Comparison of ENCODE assay signal across 26 cellular contexts in genomic region chr12:60021235-60021634, GRCh38.
A peak's percentile ranks its signal among the peaks of the same experiment; 100 is the strongest.
DNase-seq lines count a peak whose midpoint lies in the region; ATAC-seq, FAIRE-seq and TF ChIP-seq lines count a peak whose summit lies in the region.
"Had no signal": no experiment of that assay in that cellular context is flagged by ENCODE, and none has a peak within 500 bp of the region (broad histone marks: within the 10 kb centered on the region; RNA-seq: fewer than 3 reads in every experiment).

No MANE protein-coding gene starts in this region.

- no peak overlapping the region for H3K27ac ChIP-seq in H9 (ENCODE audit: insufficient read length, low read depth, low read length)
- H3K27ac ChIP-seq in kidney (ENCODE audit: low read depth in 2 of 2, low read length in 2 of 2) = no peak overlapping the region
- H3K27ac ChIP-seq in SK-N-SH (ENCODE audit: low read depth in 2 of 2, low read length in 1 of 2) = no peak overlapping the region
- H3K27ac ChIP-seq: A549; BLaER1 treated with 17β-estradiol and CSF1 and Interleukin-3, amounts not matched to agents 10 nM and 100 nM had no signal

- H3K56ac ChIP-seq in H9 (ENCODE audit: insufficient read length, low read depth, low read length) = no peak overlapping the region

- no peaks in the 10 kb centered on the region for H3K9me3 ChIP-seq in H9 (ENCODE audit: control insufficient read depth, low read depth, low read length)
- no peaks in the 10 kb centered on the region for H3K9me3 ChIP-seq in kidney (ENCODE audit: control insufficient read depth in 1 of 2, low read length in 2 of 2)
- H3K9me3 ChIP-seq in SK-N-SH = no peaks in the 10 kb centered on the region
- H3K9me3 ChIP-seq: A549; BE2C; BLaER1 treated with 17β-estradiol and CSF1 and Interleukin-3, amounts not matched to agents 10 nM and 100 nM had no signal

- no peaks in the 10 kb centered on the region for H3K4me1 Mint-ChIP-seq in H9
- peaks cover 4% of the 10 kb centered on the region; the same call in 1 of the 2 replicates for H3K4me1 Mint-ChIP-seq in WTC11
- H3K4me1 Mint-ChIP-seq in activated T-helper 1 cell treated with anti-CD3 and anti-CD28 coated beads, Interleukin-12 subunit alpha, Interleukin-12 subunit beta, Interleukin-2, Interleukin-4 antibody, amounts not matched to agents 30 ng/mL and 10 ng/mL and 1 ng/mL, durations not matched to agents 14 hours and 24 hours and 36 hours (ENCODE audit: low read depth) = no peaks in the 10 kb centered on the region
- H3K4me1 Mint-ChIP-seq: CD14-positive monocyte; CD8-positive, alpha-beta memory T cell had no signal

- H2AFZ ChIP-seq in H9 (ENCODE audit: low read length) (no peak overlapping the region), SK-N-SH (ENCODE audit: low read depth) (no peak overlapping the region)

- H3K9me3 Mint-ChIP-seq in H9 (peaks cover 0 to 3% of the 10 kb centered on the region in 2 experiments; a peak in 2 of 5 replicates), WTC11 (no peaks in the 10 kb centered on the region)
- H3K9me3 Mint-ChIP-seq in activated T-helper 1 cell treated with anti-CD3 and anti-CD28 coated beads, Interleukin-12 subunit alpha, Interleukin-12 subunit beta, Interleukin-2, Interleukin-4 antibody, amounts not matched to agents 30 ng/mL and 10 ng/mL and 1 ng/mL, durations not matched to agents 14 hours and 24 hours and 36 hours = no peaks in the 10 kb centered on the region

- H3K27me3 ChIP-seq in H9 (ENCODE audit: insufficient read depth, low read length) = no peaks in the 10 kb centered on the region
- H3K27me3 ChIP-seq in SK-N-SH (ENCODE audit: insufficient read depth) = no peaks in the 10 kb centered on the region
- H3K27me3 ChIP-seq: BE2C; BLaER1 treated with 17β-estradiol and CSF1 and Interleukin-3, amounts not matched to agents 10 nM and 100 nM had no signal

- H3K18ac ChIP-seq in H9 (ENCODE audit: insufficient read length, low read depth, low read length) = no peak overlapping the region

- H3K23me2 ChIP-seq in H9 (ENCODE audit: insufficient read length, low read depth, low read length, poor library complexity, severe bottlenecking) = no peaks in the 10 kb centered on the region

- H3K23ac ChIP-seq in H9 (ENCODE audit: insufficient read length, low read depth, low read length) = no peak overlapping the region

- no peak overlapping the region for H4K5ac ChIP-seq in H9 (ENCODE audit: insufficient read length, low read depth, low read length)

- H2BK120ac ChIP-seq in H9 (ENCODE audit: low read depth, low read length, poor library complexity, severe bottlenecking) = no peak overlapping the region

- intact Hi-C loops in kidney (cut with DNase I) = no loop called here
- intact Hi-C loops in activated T-helper 1 cell treated with anti-CD3 and anti-CD28 coated beads, Interleukin-12 subunit alpha, Interleukin-12 subunit beta, Interleukin-2, Interleukin-4 antibody, amounts not matched to agents 30 ng/mL and 10 ng/mL and 1 ng/mL, durations not matched to agents 14 hours and 24 hours and 36 hours (cut with micrococcal nuclease) = no loop called here

- no peak overlapping the region for H2AK5ac ChIP-seq in H9 (ENCODE audit: insufficient read length, low read length)

- no CpG with 5 or more reads among the region's 3 CpGs for WGBS in H9 (ENCODE audit: extremely low coverage, insufficient read length, low lambda C conversion rate)
- 17% methylated on average over 3 of the region's 3 CpGs for WGBS in SK-N-SH (ENCODE audit: low lambda C conversion rate)

- peak; percentile 29 for DNase-seq in H9
- DNase-seq in WTC11 (ENCODE audit: low spot score) = no peak
- DNase-seq in kidney = peak; percentile 37
- no peak for DNase-seq in SK-N-SH
- DNase-seq in HUDEP-2 (lab: John Stamatoyannopoulos, UW; ENCODE audit: unreplicated experiment in 76 of 76) = no peak
- no peak for DNase-seq in LoVo (ENCODE audit: low spot score)
- DNase-seq in activated T-helper 1 cell treated with anti-CD3 and anti-CD28 coated beads, Interleukin-12 subunit alpha, Interleukin-12 subunit beta, Interleukin-2, Interleukin-4 antibody, amounts not matched to agents 30 ng/mL and 10 ng/mL and 1 ng/mL, durations not matched to agents 14 hours and 24 hours and 36 hours (ENCODE audit: low spot score) = no peak
- DNase-seq: 8988T; ACHN; AML-193; BE2C; Calu3; CD4-positive, alpha-beta T cell; CD8-positive, alpha-beta memory T cell; COR-L47; DMS53; DMS79 treated with DMSO at 0.1 percent for 48 hours; GF-D8; GOT3; HCEC 1CT had no signal

- no peak for FAIRE-seq in kidney (lab: Jason Lieb, UNC)
- FAIRE-seq: A549, GM12891, GM18507, H54 had no signal

- no peaks in the 10 kb centered on the region for H3F3A ChIP-seq in SK-N-SH (replicated peaks; ENCODE audit: insufficient read depth)

- H3K9me2 ChIP-seq in SK-N-SH = no peaks in the 10 kb centered on the region

- no peak overlapping the region for H3K4ac ChIP-seq in H9 (ENCODE audit: low read depth, low read length)

- H3K79me1 ChIP-seq in H9 (ENCODE audit: insufficient read depth, low read depth, low read length, poor library complexity, severe bottlenecking) = no peaks in the 10 kb centered on the region

- no peak overlapping the region for H2BK15ac ChIP-seq in H9 (ENCODE audit: low read depth, low read length)

- no peak for TF ChIP-seq EP300 in SK-N-SH (IDR thresholded peaks at IDR 0.05; ENCODE audit: borderline replicate concordance in 1 of 2, low read depth in 1 of 2, low read length in 1 of 2)

- H3K36me3 Mint-ChIP-seq in H9 (ENCODE audit: insufficient read depth in 1 of 3, low read depth in 3 of 3) (no peaks in the 10 kb centered on the region; a peak in 1 of 7 replicates), WTC11 (0 out of 2 replicates have a peak, but pooled peaks cover 2% of the 10 kb centered on the region)
- H3K36me3 Mint-ChIP-seq in activated T-helper 1 cell treated with anti-CD3 and anti-CD28 coated beads, Interleukin-12 subunit alpha, Interleukin-12 subunit beta, Interleukin-2, Interleukin-4 antibody, amounts not matched to agents 30 ng/mL and 10 ng/mL and 1 ng/mL, durations not matched to agents 14 hours and 24 hours and 36 hours (ENCODE audit: low read depth) = no peaks in the 10 kb centered on the region
- H3K36me3 Mint-ChIP-seq: CD14-positive monocyte; CD8-positive, alpha-beta memory T cell had no signal

- H3K9ac ChIP-seq in H9 (ENCODE audit: extremely low read depth, insufficient read length, low read length) (no peak overlapping the region), kidney (ENCODE audit: low read length in 2 of 2) (no peak overlapping the region), SK-N-SH (no peak overlapping the region)
- H3K9ac ChIP-seq: BLaER1 treated with 17β-estradiol and CSF1 and Interleukin-3, amounts not matched to agents 10 nM and 100 nM had no signal

- POLR2A ChIA-PET in WTC11 (lab: Charles Lee) (no interaction called here), SK-N-SH (lab: Yijun Ruan, JAX) (no interaction called here)

- no peak overlapping the region for H3K4me3 Mint-ChIP-seq in H9
- H3K4me3 Mint-ChIP-seq in WTC11 = no peak overlapping the region
- H3K4me3 Mint-ChIP-seq in activated T-helper 1 cell treated with anti-CD3 and anti-CD28 coated beads, Interleukin-12 subunit alpha, Interleukin-12 subunit beta, Interleukin-2, Interleukin-4 antibody, amounts not matched to agents 30 ng/mL and 10 ng/mL and 1 ng/mL, durations not matched to agents 14 hours and 24 hours and 36 hours = no peak overlapping the region
- H3K4me3 Mint-ChIP-seq: CD14-positive monocyte; CD4-positive, alpha-beta T cell; CD8-positive, alpha-beta memory T cell had no signal

- no peak overlapping the region for H4K8ac ChIP-seq in H9 (replicated peaks; ENCODE audit: insufficient read length, low read depth, low read length)

- H4K91ac ChIP-seq in H9 (ENCODE audit: insufficient read length, low read depth, low read length) = no peak overlapping the region

- TF ChIP-seq CTCF in H9 (conservative IDR thresholded peaks at IDR 0.05) (no peak), WTC11 (IDR thresholded peaks at IDR 0.05) (no peak), kidney (IDR thresholded peaks at IDR 0.05; ENCODE audit: borderline replicate concordance, extremely low read depth, insufficient read depth) (no peak), SK-N-SH (IDR thresholded peaks at IDR 0.05) (no peak)

- no peaks in the 10 kb centered on the region for H3K4me1 ChIP-seq in H9 (ENCODE audit: insufficient read depth, low read length)
- H3K4me1 ChIP-seq in kidney (ENCODE audit: control insufficient read depth in 1 of 2, insufficient read depth in 1 of 2, low read depth in 1 of 2, low read length in 2 of 2) = no peaks in the 10 kb centered on the region
- no peaks in the 10 kb centered on the region for H3K4me1 ChIP-seq in SK-N-SH (ENCODE audit: control insufficient read depth in 1 of 2, insufficient read depth in 2 of 2, low read depth in 1 of 2, low read length in 1 of 2)
- H3K4me1 ChIP-seq: A549, BE2C had no signal

- H3K79me2 ChIP-seq in H9 (ENCODE audit: insufficient read depth, low read length) = no peaks in the 10 kb centered on the region
- H3K79me2 ChIP-seq in SK-N-SH (ENCODE audit: insufficient read depth) = no peaks in the 10 kb centered on the region

- no peak overlapping the region for H3K14ac ChIP-seq in H9 (ENCODE audit: insufficient read depth, low read length)

- no peak overlapping the region for H3T11ph ChIP-seq in H9 (ENCODE audit: low read length)

- CTCF ChIA-PET in WTC11 (lab: Charles Lee) (no interaction called here), SK-N-SH (lab: Yijun Ruan, JAX) (no interaction called here)

- H3K4me3 ChIP-seq in kidney (ENCODE audit: low read length in 2 of 2) (no peak overlapping the region), SK-N-SH (ENCODE audit: low read depth in 2 of 2, low read length in 1 of 2) (no peak overlapping the region)
- H3K4me3 ChIP-seq: A549; BLaER1 treated with 17β-estradiol and CSF1 and Interleukin-3, amounts not matched to agents 10 nM and 100 nM had no signal

- H3K36me3 ChIP-seq in kidney (ENCODE audit: control insufficient read depth in 1 of 2, insufficient read depth in 2 of 2, low read length in 2 of 2) = no peaks in the 10 kb centered on the region
- H3K36me3 ChIP-seq in SK-N-SH (replicated peaks in 1 of 2; ENCODE audit: control insufficient read depth in 1 of 2, insufficient read depth in 2 of 2, low read length in 1 of 2) = no peaks in the 10 kb centered on the region
- H3K36me3 ChIP-seq: BE2C; BLaER1 treated with 17β-estradiol and CSF1 and Interleukin-3, amounts not matched to agents 10 nM and 100 nM had no signal

- no peak overlapping the region for H2BK5ac ChIP-seq in H9 (ENCODE audit: insufficient read length, low read length)

- H2BK20ac ChIP-seq in H9 (ENCODE audit: low read depth, low read length, poor library complexity, severe bottlenecking) = no peak overlapping the region

- TF ChIP-seq RAD21 in SK-N-SH (IDR thresholded peaks at IDR 0.05; ENCODE audit: low read length) = no peak

- H3K4me2 ChIP-seq in H9 (ENCODE audit: insufficient read depth, insufficient read length, low read length) (no peak overlapping the region), SK-N-SH (no peak overlapping the region)
- H3K4me2 ChIP-seq: A549; BLaER1 treated with 17β-estradiol and CSF1 and Interleukin-3, amounts not matched to agents 10 nM and 100 nM had no signal

- ATAC-seq in WTC11 = peak; percentile 75
- ATAC-seq: A549 had no signal

- no peak overlapping the region for H2BK12ac ChIP-seq in H9 (ENCODE audit: insufficient read length, low read depth, low read length)

- H4K20me1 ChIP-seq in H9 (ENCODE audit: control insufficient read depth, insufficient read depth, insufficient read length) = no peaks in the 10 kb centered on the region
- no peaks in the 10 kb centered on the region for H4K20me1 ChIP-seq in SK-N-SH (ENCODE audit: insufficient read depth)
- H4K20me1 ChIP-seq: BLaER1 treated with 17β-estradiol and CSF1 and Interleukin-3, amounts not matched to agents 10 nM and 100 nM had no signal

- no peaks in the 10 kb centered on the region for H3K27me3 Mint-ChIP-seq in H9 (ENCODE audit: low read depth)
- no peaks in the 10 kb centered on the region for H3K27me3 Mint-ChIP-seq in WTC11 (ENCODE audit: low read depth)
- peaks cover 2% of the 10 kb centered on the region for H3K27me3 Mint-ChIP-seq in activated T-helper 1 cell treated with anti-CD3 and anti-CD28 coated beads, Interleukin-12 subunit alpha, Interleukin-12 subunit beta, Interleukin-2, Interleukin-4 antibody, amounts not matched to agents 30 ng/mL and 10 ng/mL and 1 ng/mL, durations not matched to agents 14 hours and 24 hours and 36 hours (ENCODE audit: insufficient read depth)
- H3K27me3 Mint-ChIP-seq: CD4-positive, alpha-beta T cell; CD8-positive, alpha-beta memory T cell had no signal

- H3K27ac Mint-ChIP-seq in H9 (no peak overlapping the region), WTC11 (no peak overlapping the region)
- no peak overlapping the region for H3K27ac Mint-ChIP-seq in activated T-helper 1 cell treated with anti-CD3 and anti-CD28 coated beads, Interleukin-12 subunit alpha, Interleukin-12 subunit beta, Interleukin-2, Interleukin-4 antibody, amounts not matched to agents 30 ng/mL and 10 ng/mL and 1 ng/mL, durations not matched to agents 14 hours and 24 hours and 36 hours
- H3K27ac Mint-ChIP-seq: CD14-positive monocyte; CD4-positive, alpha-beta T cell; CD8-positive, alpha-beta memory T cell had no signal

Comparison
In these comparisons a context has a peak if more than half of its experiments do, and no peak if none do; other contexts are left out.
1. DNase-seq: peak in H9 (single experiment) and kidney (single experiment); none in WTC11 (single experiment), SK-N-SH (single experiment), HUDEP-2 (0 of 76), LoVo (single experiment) and activated T-helper 1 cell treated with anti-CD3 and anti-CD28 coated beads, Interleukin-12 subunit alpha, Interleukin-12 subunit beta, Interleukin-2, Interleukin-4 antibody, amounts not matched to agents 30 ng/mL and 10 ng/mL and 1 ng/mL, durations not matched to agents 14 hours and 24 hours and 36 hours (single experiment).